15 cellular contexts compared by ENCODE assay signal in genomic region chr1:230232352-230232751, GRCh38.
DNase-seq lines count a peak whose midpoint lies in the region; ATAC-seq, FAIRE-seq and TF ChIP-seq lines count a peak whose summit lies in the region.
"Had no signal": no experiment of that assay in that cellular context is flagged by ENCODE, and none has a peak within 500 bp of the region (broad histone marks: within the 10 kb centered on the region; RNA-seq: fewer than 3 reads in every experiment).

No MANE protein-coding gene starts in this region.

- no peak overlapping the region for H2AFZ ChIP-seq in astrocyte (ENCODE audit: low read depth, low read length)

- TF ChIP-seq POLR2A in heart left ventricle (IDR thresholded peaks at IDR 0.05) = no peak
- no peak for TF ChIP-seq POLR2A in transverse colon (IDR thresholded peaks at IDR 0.05)

- intact Hi-C loops in heart left ventricle (cut with DNase I) (no loop called here), left ventricle myocardium superior (cut with micrococcal nuclease) (no loop called here), transverse colon (cut with DNase I; ENCODE audit: low total_unique reads) (no loop called here)

- peak overlapping the region; percentile 24 for H3K9ac ChIP-seq in astrocyte (ENCODE audit: low read length)

- H3K9me3 Mint-ChIP-seq in astrocyte (ENCODE audit: unreplicated experiment) = no peaks in the 10 kb centered on the region
- H3K9me3 Mint-ChIP-seq: activated CD4-positive, alpha-beta T cell treated with anti-CD3 and anti-CD28 coated beads, Interleukin-2, amount 10 ng/mL, durations not matched to agents 24 days and 14 days; activated T-helper 17 cell treated with anti-CD3 and anti-CD28 coated beads, Interleukin-2, amount 50 U/mL, for 72 hours had no signal

- H3K9me3 ChIP-seq in heart left ventricle = no peaks in the 10 kb centered on the region
- no peaks in the 10 kb centered on the region for H3K9me3 ChIP-seq in astrocyte (ENCODE audit: insufficient read depth, low read depth, low read length)
- H3K9me3 ChIP-seq in transverse colon = no peaks in the 10 kb centered on the region
- H3K9me3 ChIP-seq: A549, Caco-2 had no signal

- WGBS in heart left ventricle, 4 donors = 54 to 67% (median 58%) methylated on average over 11 of the region's 11 CpGs
- WGBS in transverse colon (ENCODE audit: low coverage in 1 of 2), 2 donors = 79 to 81% methylated on average over 10 to 11 of the region's 11 CpGs

- H3K79me2 ChIP-seq in astrocyte (ENCODE audit: insufficient read depth, low read length) = peaks cover 14% of the 10 kb centered on the region

- no peak for TF ChIP-seq EP300 in transverse colon (IDR thresholded peaks at IDR 0.05; ENCODE audit: low read depth)

- ATAC-seq in heart left ventricle = peak in 1 of 4 donors; percentile 19
- no peak for ATAC-seq in left ventricle myocardium superior
- ATAC-seq in HG02970 (IDR thresholded peaks at IDR 0.05; ENCODE audit: low FRiP score, unreplicated experiment) = no peak
- ATAC-seq: A549 had no signal

- no peaks in the 10 kb centered on the region for H3K27me3 Mint-ChIP-seq in astrocyte (ENCODE audit: low read depth, unreplicated experiment)
- H3K27me3 Mint-ChIP-seq: activated CD4-positive, alpha-beta T cell treated with anti-CD3 and anti-CD28 coated beads, Interleukin-2, amount 10 ng/mL, durations not matched to agents 24 days and 14 days; activated T-helper 17 cell treated with anti-CD3 and anti-CD28 coated beads, Interleukin-2, amount 50 U/mL, for 72 hours had no signal

- peaks cover 37% of the 10 kb centered on the region for H3K36me3 Mint-ChIP-seq in astrocyte (ENCODE audit: low read depth, unreplicated experiment)

- TF ChIP-seq CTCF in heart left ventricle (IDR thresholded peaks at IDR 0.05) (no peak), astrocyte (IDR thresholded peaks at IDR 0.05; ENCODE audit: insufficient read depth, low read depth, low read length) (no peak), transverse colon (IDR thresholded peaks at IDR 0.05) (no peak)

- no peak overlapping the region for H3K4me3 Mint-ChIP-seq in astrocyte (ENCODE audit: unreplicated experiment)
- H3K4me3 Mint-ChIP-seq: activated CD4-positive, alpha-beta T cell treated with anti-CD3 and anti-CD28 coated beads, Interleukin-2, amount 10 ng/mL, durations not matched to agents 24 days and 14 days had no signal

- H3K4me1 ChIP-seq in heart left ventricle (peaks cover 0 to 42% (median 24%) of the 10 kb centered on the region in 12 donors), astrocyte (ENCODE audit: insufficient read depth, low read length) (peaks cover 18% of the 10 kb centered on the region), transverse colon (peaks cover 0 to 28% (median 12%) of the 10 kb centered on the region in 4 donors)
- H3K4me1 ChIP-seq: A549, Caco-2 had no signal

- DNase-seq in heart left ventricle = peak in 1 of 5 donors; percentile 23
- DNase-seq in left ventricle myocardium superior = no peak
- no peak for DNase-seq in astrocyte (ENCODE audit: low read depth)
- peak; percentile 35 for DNase-seq in islet precursor cell
- no peak for DNase-seq in transverse colon
- no peak for DNase-seq in occipital lobe (lab: John Stamatoyannopoulos, UW)
- no peak for DNase-seq in activated CD4-positive, alpha-beta T cell treated with anti-CD3 and anti-CD28 coated beads, Interleukin-2, amount 50 U/mL, for 48 hours
- DNase-seq: activated CD4-positive, alpha-beta T cell treated with anti-CD3 and anti-CD28 coated beads, Interleukin-2, amount 10 ng/mL, durations not matched to agents 24 days and 14 days; Caco-2; NCI-H524; RPMI8226 had no signal

- peak overlapping the region in 9 of 12 donors; percentile 0 to 44 (median 19) for H3K4me3 ChIP-seq in heart left ventricle
- no peak overlapping the region for H3K4me3 ChIP-seq in astrocyte (ENCODE audit: insufficient read depth, low read depth, low read length)
- no peak overlapping the region for H3K4me3 ChIP-seq in transverse colon
- H3K4me3 ChIP-seq: A549 had no signal

- H3K27me3 ChIP-seq in heart left ventricle (no peaks in the 10 kb centered on the region), astrocyte (ENCODE audit: insufficient read depth, low read length) (no peaks in the 10 kb centered on the region), transverse colon (no peaks in the 10 kb centered on the region)

- in situ Hi-C loops in transverse colon (cut with MboI; ENCODE audit: low pct_ligation_motif_present in 1 of 4, low pct_unique_long_range_greater_than_20kb in 1 of 4, low sequenced_read_pairs in 3 of 4) = no loop called here

- H3K4me2 ChIP-seq in astrocyte (ENCODE audit: low read length) = peak overlapping the region; percentile 66
- H3K4me2 ChIP-seq: A549 had no signal

- H3K36me3 ChIP-seq in heart left ventricle = peaks cover 0 to 12% (median 3%) of the 10 kb centered on the region in 9 donors
- H3K36me3 ChIP-seq in astrocyte (ENCODE audit: insufficient read depth, low read length) = peaks cover 2% of the 10 kb centered on the region
- peaks cover 0 to 5% (median 0%) of the 10 kb centered on the region in 4 donors for H3K36me3 ChIP-seq in transverse colon

- H3K4me1 Mint-ChIP-seq in astrocyte (ENCODE audit: low read depth, unreplicated experiment) = peaks cover 29% of the 10 kb centered on the region

- H3K27ac ChIP-seq in heart left ventricle = peak overlapping the region in 5 of 12 donors; percentile 13 to 67 (median 49)
- no peak overlapping the region for H3K27ac ChIP-seq in astrocyte (ENCODE audit: low read depth, low read length)
- H3K27ac ChIP-seq in transverse colon = peak overlapping the region; percentile 42 to 81 (median 76)
- H3K27ac ChIP-seq: A549 had no signal

- FAIRE-seq in astrocyte (lab: Jason Lieb, UNC) = no peak
- FAIRE-seq: A549, small intestine had no signal

- H4K20me1 ChIP-seq in astrocyte (ENCODE audit: insufficient read depth, low read length) = peaks cover 45% of the 10 kb centered on the region

- no peak overlapping the region for H3K27ac Mint-ChIP-seq in astrocyte (ENCODE audit: unreplicated experiment)

Comparison
In these comparisons a context has a peak if more than half of its experiments do, and no peak if none do; other contexts are left out.
1. H3K4me3 ChIP-seq: peak in heart left ventricle (9 of 12); none in astrocyte (single experiment) and transverse colon (0 of 4).